Comparison of ENCODE assay signal across 25 cellular contexts in genomic region chr18:47984991-47985390, GRCh38.
"Had no signal": no experiment of that assay in that cellular context is flagged by ENCODE, and none has a peak within 500 bp of the region (broad histone marks: within the 10 kb centered on the region; RNA-seq: fewer than 3 reads in every experiment).

No MANE protein-coding gene starts in this region.

- ATAC-seq: left cardiac atrium; psoas muscle; right cardiac atrium; stimulated activated effector memory CD8-positive, alpha-beta T cell treated with anti-CD3 and anti-CD28 coated beads, Interleukin-12 subunit alpha, Interleukin-12 subunit beta, amount 100 ng/mL, for 72 hours had no signal

- H3K27me3 ChIP-seq: colonic mucosa, left lung, sigmoid colon, stomach, testis, tibial artery had no signal

- DNase-seq: colonic mucosa; dermis blood vessel endothelial cell; effector memory CD4-positive, alpha-beta T cell; esophagus squamous epithelium; foreskin melanocyte; left cardiac atrium; left lung; mammary epithelial cell; mesendoderm; midbrain; naive thymus-derived CD4-positive, alpha-beta T cell; nucleus accumbens; posterior cingulate gyrus; psoas muscle; right cardiac atrium; sigmoid colon; stimulated activated CD4-positive, alpha-beta T cell treated with anti-CD3 and anti-CD28 coated beads, Interleukin-2, amount 100 ng/mL, for 24 hours; stimulated activated CD4-positive, alpha-beta T cell treated with anti-CD3 and anti-CD28 coated beads, Interleukin-4, amount 100 ng/mL, for 24 hours; stimulated activated naive CD4-positive, alpha-beta T cell treated with Interleukin-2 at 50 U/mL for 16 hours; stomach; testis; tibial artery had no signal

- H3K27ac ChIP-seq: colonic mucosa, esophagus squamous epithelium, left lung, psoas muscle, sigmoid colon, stomach, testis, tibial artery had no signal

- FAIRE-seq: endothelial cell of umbilical vein, islet of Langerhans had no signal

- H3K36me3 ChIP-seq: colonic mucosa, esophagus squamous epithelium, left lung, sigmoid colon, stomach, tibial artery had no signal

- H3K4me1 ChIP-seq: colonic mucosa, psoas muscle, sigmoid colon, stomach, testis, tibial artery had no signal

- H3K4me3 ChIP-seq: colonic mucosa, esophagus squamous epithelium, left lung, psoas muscle, sigmoid colon, stomach, testis, tibial artery had no signal

- H3K9me3 ChIP-seq: colonic mucosa, esophagus squamous epithelium, left lung, psoas muscle, sigmoid colon, stomach, testis, tibial artery had no signal
